In genomic region chr7:102843850-102844249, GRCh38 we compare ENCODE assay signal across 15 cellular contexts.
A peak's percentile ranks its signal among the peaks of the same experiment; 100 is the strongest.
DNase-seq lines count a peak whose midpoint lies in the region; ATAC-seq, FAIRE-seq and TF ChIP-seq lines count a peak whose summit lies in the region.
"Had no signal": no experiment of that assay in that cellular context is flagged by ENCODE, and none has a peak within 500 bp of the region (broad histone marks: within the 10 kb centered on the region; RNA-seq: fewer than 3 reads in every experiment).

No MANE protein-coding gene starts in this region.

- DNase-seq in stimulated activated naive CD8-positive, alpha-beta T cell treated with anti-CD3 and anti-CD28 coated beads, Interleukin-15, amount 100 ng/mL, for 72 hours, result no peak
- DNase-seq in stimulated activated naive CD8-positive, alpha-beta T cell treated with anti-CD3 and anti-CD28 coated beads, Interleukin-15, Interleukin-2, amounts not matched to agents 100 U/mL and 50 U/mL, for 24 hours, result no peak
- DNase-seq in stimulated activated naive B cell treated with anti-CD40 and anti-IgM and Interleukin-4, amounts not matched to agents 10 μg/mL and 1 μg/mL and 100 μg/mL, for 72 hours, result no peak
- DNase-seq in D341Med (ENCODE audit: low spot score) (no peak), left ventricle myocardium inferior (no peak), GM19239 (ENCODE audit: insufficient read length, low spot score) (no peak)
- DNase-seq: activated naive CD4-positive, alpha-beta T cell treated with anti-CD3 and anti-CD28 coated beads, Interleukin-2, amount 50 U/mL, for 16 hours; cortex of kidney; glutamatergic neuron; NCI-H1092 treated with DMSO at 0.1 percent for 48 hours had no signal

- no peak for FAIRE-seq in GM19239 (lab: Jason Lieb, UNC)
- FAIRE-seq: RCC 7860 had no signal

- no peaks in the 10 kb centered on the region for H3K9me3 Mint-ChIP-seq in stimulated activated naive CD8-positive, alpha-beta T cell treated with anti-CD3 and anti-CD28 coated beads, Interleukin-15, amount 100 ng/mL, for 72 hours
- H3K9me3 Mint-ChIP-seq in stimulated activated naive B cell treated with anti-CD40 and anti-IgM and Interleukin-4, amounts not matched to agents 10 μg/mL and 1 μg/mL and 100 μg/mL, for 72 hours, result no peaks in the 10 kb centered on the region

- no peaks in the 10 kb centered on the region for H3K4me1 ChIP-seq in left ventricle myocardium inferior

- H3K27ac ChIP-seq in left ventricle myocardium inferior (replicated peaks), result no peak overlapping the region
- H3K27ac ChIP-seq: VCaP had no signal

- no peaks in the 10 kb centered on the region for H3K27me3 Mint-ChIP-seq in stimulated activated naive CD8-positive, alpha-beta T cell treated with anti-CD3 and anti-CD28 coated beads, Interleukin-15, amount 100 ng/mL, for 72 hours
- H3K27me3 Mint-ChIP-seq in stimulated activated naive B cell treated with anti-CD40 and anti-IgM and Interleukin-4, amounts not matched to agents 10 μg/mL and 1 μg/mL and 100 μg/mL, for 72 hours, result no peaks in the 10 kb centered on the region

- no peaks in the 10 kb centered on the region for H3K36me3 ChIP-seq in left ventricle myocardium inferior

- no peak overlapping the region for H3K4me3 ChIP-seq in left ventricle myocardium inferior
- H3K4me3 ChIP-seq: lung had no signal

- peaks cover 0 to 11% of the 10 kb centered on the region in 2 donors for H3K36me3 Mint-ChIP-seq in stimulated activated naive B cell treated with anti-CD40 and anti-IgM and Interleukin-4, amounts not matched to agents 10 μg/mL and 1 μg/mL and 100 μg/mL, for 72 hours

- H3K27me3 ChIP-seq in left ventricle myocardium inferior (ENCODE audit: low read depth), result no peaks in the 10 kb centered on the region

- ATAC-seq in stimulated activated naive CD8-positive, alpha-beta T cell treated with anti-CD3 and anti-CD28 coated beads, Interleukin-15, amount 100 ng/mL, for 72 hours, result peak; percentile 74
- no peak for ATAC-seq in stimulated activated naive CD8-positive, alpha-beta T cell treated with anti-CD3 and anti-CD28 coated beads, Interleukin-15, Interleukin-2, amounts not matched to agents 100 U/mL and 50 U/mL, for 24 hours
- ATAC-seq in HG02642 (IDR thresholded peaks at IDR 0.05; ENCODE audit: poor library complexity, unreplicated experiment) (peak; percentile 65), HG03520 (IDR thresholded peaks at IDR 0.05; ENCODE audit: unreplicated experiment) (peak; percentile 85)
- ATAC-seq in stimulated activated naive B cell treated with anti-CD40 and anti-IgM and Interleukin-4, amounts not matched to agents 10 μg/mL and 1 μg/mL and 100 μg/mL, for 72 hours (replicated peaks), result peak; percentile 69 to 93

- no peak for TF ChIP-seq CTCF in left ventricle myocardium inferior (IDR thresholded peaks at IDR 0.05; ENCODE audit: borderline replicate concordance)

- no peak overlapping the region for H3K27ac Mint-ChIP-seq in stimulated activated naive CD8-positive, alpha-beta T cell treated with anti-CD3 and anti-CD28 coated beads, Interleukin-15, amount 100 ng/mL, for 72 hours
- no peak overlapping the region for H3K27ac Mint-ChIP-seq in stimulated activated naive B cell treated with anti-CD40 and anti-IgM and Interleukin-4, amounts not matched to agents 10 μg/mL and 1 μg/mL and 100 μg/mL, for 72 hours

- intact Hi-C loops in left ventricle myocardium inferior (cut with micrococcal nuclease), result no loop called here

- H3K4me3 Mint-ChIP-seq in stimulated activated naive CD8-positive, alpha-beta T cell treated with anti-CD3 and anti-CD28 coated beads, Interleukin-15, amount 100 ng/mL, for 72 hours, result no peak overlapping the region
- H3K4me3 Mint-ChIP-seq in stimulated activated naive B cell treated with anti-CD40 and anti-IgM and Interleukin-4, amounts not matched to agents 10 μg/mL and 1 μg/mL and 100 μg/mL, for 72 hours, result no peak overlapping the region

- H3K4me1 Mint-ChIP-seq in stimulated activated naive CD8-positive, alpha-beta T cell treated with anti-CD3 and anti-CD28 coated beads, Interleukin-15, amount 100 ng/mL, for 72 hours, result no peaks in the 10 kb centered on the region
- peaks cover 7 to 8% of the 10 kb centered on the region in 2 donors for H3K4me1 Mint-ChIP-seq in stimulated activated naive B cell treated with anti-CD40 and anti-IgM and Interleukin-4, amounts not matched to agents 10 μg/mL and 1 μg/mL and 100 μg/mL, for 72 hours

- H3K9me3 ChIP-seq in left ventricle myocardium inferior (replicated peaks), result no peaks in the 10 kb centered on the region
